ENCODE assay signal across 7 cellular contexts in genomic region chr7:131010714-131011436, GRCh38.
DNase-seq lines count a peak whose midpoint lies in the region; ATAC-seq lines count a peak whose summit lies in the region.

No MANE protein-coding gene starts in this region.

- H3K27ac Mint-ChIP-seq in effector memory CD8-positive, alpha-beta T cell, result peak overlapping the region; percentile 88 to 93

- H3K9me3 Mint-ChIP-seq in effector memory CD8-positive, alpha-beta T cell, result no peaks in the 10 kb centered on the region

- ATAC-seq in GM18868 (IDR thresholded peaks at IDR 0.05; ENCODE audit: unreplicated experiment), result peak; percentile 35
- peak; percentile 23 for ATAC-seq in effector memory CD8-positive, alpha-beta T cell (replicated peaks)

- peak overlapping the region; percentile 77 to 80 for H3K4me3 Mint-ChIP-seq in effector memory CD8-positive, alpha-beta T cell

- DNase-seq in RKO (ENCODE audit: low spot score) (peak; percentile 49), 8988T (no peak)
- no peak for DNase-seq in effector memory CD8-positive, alpha-beta T cell
- peak; percentile 21 for DNase-seq in stimulated activated CD8-positive, alpha-beta memory T cell treated with anti-CD3 and anti-CD28 coated beads, Interleukin-4, amount 100 ng/mL, for 48 hours
- DNase-seq in effector CD4-positive, alpha-beta T cell, result no peak
- no peak for DNase-seq in stimulated activated CD4-positive, alpha-beta T cell treated with anti-CD3 and anti-CD28 coated beads, Interleukin-12 subunit alpha, Interleukin-12 subunit beta, amount 100 ng/mL, for 4 hours

- H3K4me1 Mint-ChIP-seq in effector memory CD8-positive, alpha-beta T cell (ENCODE audit: low read depth in 2 of 2), result peaks cover 70 to 88% of the 10 kb centered on the region in 2 donors

- H3K27me3 Mint-ChIP-seq in effector memory CD8-positive, alpha-beta T cell, result no peaks in the 10 kb centered on the region

- H3K36me3 Mint-ChIP-seq in effector memory CD8-positive, alpha-beta T cell (ENCODE audit: insufficient read depth), result peaks cover 95% of the 10 kb centered on the region

Comparison
In these comparisons a context has a peak if more than half of its experiments do, and no peak if none do; other contexts are left out.
1. DNase-seq: peak in RKO (single experiment) and stimulated activated CD8-positive, alpha-beta memory T cell treated with anti-CD3 and anti-CD28 coated beads, Interleukin-4, amount 100 ng/mL, for 48 hours (single experiment); none in effector memory CD8-positive, alpha-beta T cell (0 of 3), effector CD4-positive, alpha-beta T cell (single experiment), stimulated activated CD4-positive, alpha-beta T cell treated with anti-CD3 and anti-CD28 coated beads, Interleukin-12 subunit alpha, Interleukin-12 subunit beta, amount 100 ng/mL, for 4 hours (single experiment) and 8988T (single experiment).